In the genomic region with DNA sequence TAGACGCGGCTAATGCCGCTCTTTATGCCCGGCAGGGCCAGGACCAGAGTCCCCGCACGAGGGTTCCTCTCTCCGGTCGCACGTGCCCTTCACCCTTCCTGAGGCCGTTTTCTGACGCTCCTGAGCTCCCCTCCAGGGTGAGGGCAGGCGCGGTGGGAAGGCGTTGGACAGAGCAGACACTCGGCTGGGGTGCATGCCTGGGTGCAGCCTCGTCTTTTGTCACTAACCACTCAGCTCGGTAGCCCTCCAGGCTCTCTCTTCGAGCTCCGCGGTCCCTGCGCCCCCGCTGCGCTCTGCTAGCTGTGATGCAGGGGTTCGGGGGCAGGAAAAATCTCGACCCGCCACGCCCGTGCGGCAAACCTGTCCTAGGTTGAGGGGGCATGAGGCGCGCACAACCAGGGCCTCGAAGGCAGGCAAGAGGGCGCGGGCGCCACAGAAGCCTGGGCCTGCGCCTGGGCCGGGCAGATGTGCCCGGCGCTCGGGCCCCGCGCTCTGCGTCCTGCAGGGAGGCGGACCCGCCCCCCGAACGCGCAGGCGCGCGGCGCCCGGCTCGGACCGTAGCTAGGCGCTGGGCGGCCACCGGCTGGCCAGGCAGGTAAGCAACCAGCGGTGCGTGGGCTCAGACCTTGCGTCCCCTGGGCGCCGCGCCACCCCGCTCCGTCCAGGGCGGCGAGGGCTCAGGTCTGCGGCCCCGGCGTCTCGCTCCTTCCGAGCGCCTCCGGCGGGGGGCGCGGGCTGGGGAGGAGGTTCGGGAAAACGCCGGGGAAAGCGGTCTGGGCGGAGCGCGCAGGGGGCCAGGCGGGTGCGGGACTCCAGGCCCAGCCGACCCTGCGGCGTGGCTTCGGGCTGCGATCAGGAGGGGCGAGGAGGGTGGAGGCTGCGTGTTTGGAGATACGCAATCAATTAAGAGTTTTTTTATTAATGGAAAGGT, we compare ENCODE assay signal across 1 cellular context.
A peak's percentile ranks its signal among the peaks of the same experiment; 100 is the strongest.
TF ChIP-seq lines count a peak whose summit lies in the region.

Gene L3MBTL1, plus strand, starts transcription at position 548 of the 931 bp plus-strand sequence. CDS start 5,807 bp downstream, outside the sequence.

TF ChIP-seq in HepG2, 621 proteins besides CTCF, POLR2A, EP300 and RAD21 (continued from another document and continues in another):
- TF ChIP-seq ZNF800 (CRISPR knock-in tag; IDR thresholded peaks at IDR 0.05) (peak; percentile 91; the same call in 1 of the 2 replicates), ZNF329 (CRISPR knock-in tag; IDR thresholded peaks at IDR 0.05; ENCODE audit: low read depth) (no peak), ZNF616 (CRISPR knock-in tag; IDR thresholded peaks at IDR 0.05; ENCODE audit: low read depth) (0 out of 2 replicates have a peak, but pooled peaks have one; percentile 89), ZNF746 (CRISPR knock-in tag; IDR thresholded peaks at IDR 0.05) (no peak), NBN (conservative IDR thresholded peaks at IDR 0.05) (no peak), SCMH1 (CRISPR knock-in tag; IDR thresholded peaks at IDR 0.05; ENCODE audit: borderline replicate concordance) (no peak), ZNF350 (CRISPR knock-in tag; IDR thresholded peaks at IDR 0.05; ENCODE audit: borderline replicate concordance, low read depth) (0 out of 2 replicates have a peak, but pooled peaks have one; percentile 38), JDP2 (CRISPR knock-in tag; IDR thresholded peaks at IDR 0.05; ENCODE audit: borderline replicate concordance) (no peak; the same call in 1 of the 2 replicates), FOXK2 (IDR thresholded peaks at IDR 0.05) (no peak), ELF3 (CRISPR knock-in tag; IDR thresholded peaks at IDR 0.05) (peak; percentile 57), HMG20A (CRISPR knock-in tag; IDR thresholded peaks at IDR 0.05; ENCODE audit: borderline replicate concordance) (no peak), SMC3 (IDR thresholded peaks at IDR 0.05; ENCODE audit: low read length) (no peak), ZNF543 (CRISPR knock-in tag; IDR thresholded peaks at IDR 0.05) (0 out of 2 replicates have a peak, but pooled peaks have one; percentile 93), SAP130 (CRISPR knock-in tag; IDR thresholded peaks at IDR 0.05; ENCODE audit: low read depth) (peak; percentile 86), ZNF230 (CRISPR knock-in tag; IDR thresholded peaks at IDR 0.05) (peak; percentile 88), FOXA3 (CRISPR knock-in tag; IDR thresholded peaks at IDR 0.05) (peak; percentile 7; the same call in 1 of the 2 replicates), SP1 (IDR thresholded peaks at IDR 0.05) (no peak), SP1 (CRISPR knock-in tag; IDR thresholded peaks at IDR 0.05) (no peak; the same call in 1 of the 2 replicates), ZNF143 (CRISPR knock-in tag; IDR thresholded peaks at IDR 0.05) (peak; percentile 45; the same call in 1 of the 2 replicates), ZNF503 (CRISPR knock-in tag; IDR thresholded peaks at IDR 0.05) (no peak), NR1H2 (CRISPR knock-in tag; IDR thresholded peaks at IDR 0.05; ENCODE audit: borderline replicate concordance, low read depth) (peak; percentile 33; the same call in 1 of the 2 replicates), ZNF577 (CRISPR knock-in tag; IDR thresholded peaks at IDR 0.05; ENCODE audit: borderline replicate concordance, low read depth) (peak; percentile 37; the same call in 1 of the 2 replicates), SETDB1 (CRISPR knock-in tag; IDR thresholded peaks at IDR 0.05; ENCODE audit: borderline replicate concordance) (no peak), ELF1 (CRISPR knock-in tag; IDR thresholded peaks at IDR 0.05) (no peak), ZNF670 (CRISPR knock-in tag; IDR thresholded peaks at IDR 0.05; ENCODE audit: borderline replicate concordance) (no peak; the same call in 1 of the 2 replicates), TAF15 (IDR thresholded peaks at IDR 0.05; ENCODE audit: low read depth, low read length, poor library complexity, severe bottlenecking) (no peak), YEATS2 (CRISPR knock-in tag; IDR thresholded peaks at IDR 0.05; ENCODE audit: borderline replicate concordance) (no peak), ZNF382 (CRISPR knock-in tag; IDR thresholded peaks at IDR 0.05; ENCODE audit: borderline replicate concordance) (no peak)
- TF ChIP-seq, protein P1, sequence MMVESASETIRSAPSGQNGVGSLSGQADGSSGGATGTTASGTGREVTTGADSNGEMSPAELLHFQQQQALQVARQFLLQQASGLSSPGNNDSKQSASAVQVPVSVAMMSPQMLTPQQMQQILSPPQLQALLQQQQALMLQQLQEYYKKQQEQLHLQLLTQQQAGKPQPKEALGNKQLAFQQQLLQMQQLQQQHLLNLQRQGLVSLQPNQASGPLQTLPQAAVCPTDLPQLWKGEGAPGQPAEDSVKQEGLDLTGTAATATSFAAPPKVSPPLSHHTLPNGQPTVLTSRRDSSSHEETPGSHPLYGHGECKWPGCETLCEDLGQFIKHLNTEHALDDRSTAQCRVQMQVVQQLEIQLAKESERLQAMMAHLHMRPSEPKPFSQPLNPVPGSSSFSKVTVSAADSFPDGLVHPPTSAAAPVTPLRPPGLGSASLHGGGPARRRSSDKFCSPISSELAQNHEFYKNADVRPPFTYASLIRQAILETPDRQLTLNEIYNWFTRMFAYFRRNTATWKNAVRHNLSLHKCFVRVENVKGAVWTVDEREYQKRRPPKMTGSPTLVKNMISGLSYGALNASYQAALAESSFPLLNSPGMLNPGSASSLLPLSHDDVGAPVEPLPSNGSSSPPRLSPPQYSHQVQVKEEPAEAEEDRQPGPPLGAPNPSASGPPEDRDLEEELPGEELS (CRISPR knock-in tag; IDR thresholded peaks at IDR 0.05), result 0 out of 2 replicates have a peak, but pooled peaks have one; percentile 18
- TF ChIP-seq, protein P2, sequence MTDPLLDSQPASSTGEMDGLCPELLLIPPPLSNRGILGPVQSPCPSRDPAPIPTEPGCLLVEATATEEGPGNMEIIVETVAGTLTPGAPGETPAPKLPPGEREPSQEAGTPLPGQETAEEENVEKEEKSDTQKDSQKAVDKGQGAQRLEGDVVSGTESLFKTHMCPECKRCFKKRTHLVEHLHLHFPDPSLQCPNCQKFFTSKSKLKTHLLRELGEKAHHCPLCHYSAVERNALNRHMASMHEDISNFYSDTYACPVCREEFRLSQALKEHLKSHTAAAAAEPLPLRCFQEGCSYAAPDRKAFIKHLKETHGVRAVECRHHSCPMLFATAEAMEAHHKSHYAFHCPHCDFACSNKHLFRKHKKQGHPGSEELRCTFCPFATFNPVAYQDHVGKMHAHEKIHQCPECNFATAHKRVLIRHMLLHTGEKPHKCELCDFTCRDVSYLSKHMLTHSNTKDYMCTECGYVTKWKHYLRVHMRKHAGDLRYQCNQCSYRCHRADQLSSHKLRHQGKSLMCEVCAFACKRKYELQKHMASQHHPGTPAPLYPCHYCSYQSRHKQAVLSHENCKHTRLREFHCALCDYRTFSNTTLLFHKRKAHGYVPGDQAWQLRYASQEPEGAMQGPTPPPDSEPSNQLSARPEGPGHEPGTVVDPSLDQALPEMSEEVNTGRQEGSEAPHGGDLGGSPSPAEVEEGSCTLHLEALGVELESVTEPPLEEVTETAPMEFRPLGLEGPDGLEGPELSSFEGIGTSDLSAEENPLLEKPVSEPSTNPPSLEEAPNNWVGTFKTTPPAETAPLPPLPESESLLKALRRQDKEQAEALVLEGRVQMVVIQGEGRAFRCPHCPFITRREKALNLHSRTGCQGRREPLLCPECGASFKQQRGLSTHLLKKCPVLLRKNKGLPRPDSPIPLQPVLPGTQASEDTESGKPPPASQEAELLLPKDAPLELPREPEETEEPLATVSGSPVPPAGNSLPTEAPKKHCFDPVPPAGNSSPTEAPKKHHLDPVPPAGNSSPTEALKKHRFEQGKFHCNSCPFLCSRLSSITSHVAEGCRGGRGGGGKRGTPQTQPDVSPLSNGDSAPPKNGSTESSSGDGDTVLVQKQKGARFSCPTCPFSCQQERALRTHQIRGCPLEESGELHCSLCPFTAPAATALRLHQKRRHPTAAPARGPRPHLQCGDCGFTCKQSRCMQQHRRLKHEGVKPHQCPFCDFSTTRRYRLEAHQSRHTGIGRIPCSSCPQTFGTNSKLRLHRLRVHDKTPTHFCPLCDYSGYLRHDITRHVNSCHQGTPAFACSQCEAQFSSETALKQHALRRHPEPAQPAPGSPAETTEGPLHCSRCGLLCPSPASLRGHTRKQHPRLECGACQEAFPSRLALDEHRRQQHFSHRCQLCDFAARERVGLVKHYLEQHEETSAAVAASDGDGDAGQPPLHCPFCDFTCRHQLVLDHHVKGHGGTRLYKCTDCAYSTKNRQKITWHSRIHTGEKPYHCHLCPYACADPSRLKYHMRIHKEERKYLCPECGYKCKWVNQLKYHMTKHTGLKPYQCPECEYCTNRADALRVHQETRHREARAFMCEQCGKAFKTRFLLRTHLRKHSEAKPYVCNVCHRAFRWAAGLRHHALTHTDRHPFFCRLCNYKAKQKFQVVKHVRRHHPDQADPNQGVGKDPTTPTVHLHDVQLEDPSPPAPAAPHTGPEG (CRISPR knock-in tag; IDR thresholded peaks at IDR 0.05), result peak; percentile 89; the same call in 1 of the 2 replicates
- TF ChIP-seq, protein P3, sequence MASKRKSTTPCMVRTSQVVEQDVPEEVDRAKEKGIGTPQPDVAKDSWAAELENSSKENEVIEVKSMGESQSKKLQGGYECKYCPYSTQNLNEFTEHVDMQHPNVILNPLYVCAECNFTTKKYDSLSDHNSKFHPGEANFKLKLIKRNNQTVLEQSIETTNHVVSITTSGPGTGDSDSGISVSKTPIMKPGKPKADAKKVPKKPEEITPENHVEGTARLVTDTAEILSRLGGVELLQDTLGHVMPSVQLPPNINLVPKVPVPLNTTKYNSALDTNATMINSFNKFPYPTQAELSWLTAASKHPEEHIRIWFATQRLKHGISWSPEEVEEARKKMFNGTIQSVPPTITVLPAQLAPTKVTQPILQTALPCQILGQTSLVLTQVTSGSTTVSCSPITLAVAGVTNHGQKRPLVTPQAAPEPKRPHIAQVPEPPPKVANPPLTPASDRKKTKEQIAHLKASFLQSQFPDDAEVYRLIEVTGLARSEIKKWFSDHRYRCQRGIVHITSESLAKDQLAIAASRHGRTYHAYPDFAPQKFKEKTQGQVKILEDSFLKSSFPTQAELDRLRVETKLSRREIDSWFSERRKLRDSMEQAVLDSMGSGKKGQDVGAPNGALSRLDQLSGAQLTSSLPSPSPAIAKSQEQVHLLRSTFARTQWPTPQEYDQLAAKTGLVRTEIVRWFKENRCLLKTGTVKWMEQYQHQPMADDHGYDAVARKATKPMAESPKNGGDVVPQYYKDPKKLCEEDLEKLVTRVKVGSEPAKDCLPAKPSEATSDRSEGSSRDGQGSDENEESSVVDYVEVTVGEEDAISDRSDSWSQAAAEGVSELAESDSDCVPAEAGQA (IDR thresholded peaks at IDR 0.05; ENCODE audit: low read depth), result no peak
- TF ChIP-seq, protein P3 (CRISPR knock-in tag; IDR thresholded peaks at IDR 0.05; ENCODE audit: borderline replicate concordance), result no peak
- TF ChIP-seq, protein P4, sequence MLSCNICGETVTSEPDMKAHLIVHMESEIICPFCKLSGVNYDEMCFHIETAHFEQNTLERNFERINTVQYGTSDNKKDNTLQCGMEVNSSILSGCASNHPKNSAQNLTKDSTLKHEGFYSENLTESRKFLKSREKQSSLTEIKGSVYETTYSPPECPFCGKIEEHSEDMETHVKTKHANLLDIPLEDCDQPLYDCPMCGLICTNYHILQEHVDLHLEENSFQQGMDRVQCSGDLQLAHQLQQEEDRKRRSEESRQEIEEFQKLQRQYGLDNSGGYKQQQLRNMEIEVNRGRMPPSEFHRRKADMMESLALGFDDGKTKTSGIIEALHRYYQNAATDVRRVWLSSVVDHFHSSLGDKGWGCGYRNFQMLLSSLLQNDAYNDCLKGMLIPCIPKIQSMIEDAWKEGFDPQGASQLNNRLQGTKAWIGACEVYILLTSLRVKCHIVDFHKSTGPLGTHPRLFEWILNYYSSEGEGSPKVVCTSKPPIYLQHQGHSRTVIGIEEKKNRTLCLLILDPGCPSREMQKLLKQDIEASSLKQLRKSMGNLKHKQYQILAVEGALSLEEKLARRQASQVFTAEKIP (CRISPR knock-in tag; IDR thresholded peaks at IDR 0.05; ENCODE audit: borderline replicate concordance), result no peak
